Comparison of ENCODE assay signal across 12 cellular contexts in the genomic region with DNA sequence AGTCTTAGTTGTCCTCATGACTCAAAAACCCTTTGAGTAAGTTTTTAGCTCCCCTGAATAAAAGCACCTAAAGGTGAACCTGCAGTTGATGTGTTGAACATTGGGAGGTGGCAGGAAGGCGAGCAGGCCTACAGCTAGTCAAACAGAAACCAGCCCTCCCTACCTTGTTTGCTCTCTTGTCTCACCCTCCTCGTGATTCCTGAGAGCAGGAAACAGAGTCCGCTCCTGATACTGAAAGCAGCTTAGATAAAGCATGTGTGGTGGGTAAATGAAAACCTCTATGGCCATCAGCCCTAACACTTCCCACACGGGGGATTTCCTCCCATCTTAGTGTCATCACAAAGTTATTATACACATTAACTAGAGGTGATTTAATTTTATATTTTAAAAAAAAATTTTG. TPM values are rescaled to one million over a fixed set of nuclear protein-coding genes. Genes with fewer than 3 reads are reported as not detected.
A peak's percentile ranks its signal among the peaks of the same experiment; 100 is the strongest.
DNase-seq lines count a peak whose midpoint lies in the region; ATAC-seq and FAIRE-seq lines count a peak whose summit lies in the region.
"Had no signal": no experiment of that assay in that cellular context is flagged by ENCODE, and none has a peak within 500 bp of the region (broad histone marks: within the 10 kb centered on the region; RNA-seq: fewer than 3 reads in every experiment).

No MANE protein-coding gene starts in this region.

- CTCF ChIA-PET in activated CD8-positive, alpha-beta memory T cell treated with anti-CD3 and anti-CD28 coated beads, Interleukin-2, amount 10 ng/mL, durations not matched to agents 7 days and 5 days (lab: Charles Lee) = no interaction called here

- no peaks in the 10 kb centered on the region for H3K9me3 Mint-ChIP-seq in activated CD8-positive, alpha-beta memory T cell treated with anti-CD3 and anti-CD28 coated beads, Interleukin-2, amount 10 ng/mL, durations not matched to agents 7 days and 5 days (ENCODE audit: low read depth)
- H3K9me3 Mint-ChIP-seq in stimulated activated naive B cell treated with anti-CD40 and anti-IgM and Interleukin-4, amounts not matched to agents 10 μg/mL and 1 μg/mL and 100 μg/mL, for 72 hours = peaks cover 0 to 2% of the 10 kb centered on the region in 2 donors
- H3K9me3 Mint-ChIP-seq: activated naive CD4-positive, alpha-beta T cell treated with anti-CD3 and anti-CD28 coated beads, Interleukin-2, amount 50 U/mL, for 24 hours had no signal

- peaks cover 9% of the 10 kb centered on the region for H3K4me1 Mint-ChIP-seq in activated CD8-positive, alpha-beta memory T cell treated with anti-CD3 and anti-CD28 coated beads, Interleukin-2, amount 10 ng/mL, durations not matched to agents 7 days and 5 days
- peaks cover 0 to 2% of the 10 kb centered on the region in 2 donors for H3K4me1 Mint-ChIP-seq in stimulated activated naive B cell treated with anti-CD40 and anti-IgM and Interleukin-4, amounts not matched to agents 10 μg/mL and 1 μg/mL and 100 μg/mL, for 72 hours
- H3K4me1 Mint-ChIP-seq: activated naive CD4-positive, alpha-beta T cell treated with anti-CD3 and anti-CD28 coated beads, Interleukin-2, amount 50 U/mL, for 24 hours; T-helper 17 cell had no signal

- H3K27me3 Mint-ChIP-seq in activated CD8-positive, alpha-beta memory T cell treated with anti-CD3 and anti-CD28 coated beads, Interleukin-2, amount 10 ng/mL, durations not matched to agents 7 days and 5 days = peaks cover 5% of the 10 kb centered on the region
- no peaks in the 10 kb centered on the region for H3K27me3 Mint-ChIP-seq in stimulated activated naive B cell treated with anti-CD40 and anti-IgM and Interleukin-4, amounts not matched to agents 10 μg/mL and 1 μg/mL and 100 μg/mL, for 72 hours
- H3K27me3 Mint-ChIP-seq: activated naive CD4-positive, alpha-beta T cell treated with anti-CD3 and anti-CD28 coated beads, Interleukin-2, amount 50 U/mL, for 24 hours; T-helper 17 cell had no signal

- peak; percentile 45 for DNase-seq in activated CD8-positive, alpha-beta memory T cell treated with anti-CD3 and anti-CD28 coated beads, Interleukin-2, amount 10 ng/mL, durations not matched to agents 7 days and 5 days
- DNase-seq in activated CD8-positive, alpha-beta memory T cell treated with anti-CD3 and anti-CD28 coated beads for 24 hours = no peak
- DNase-seq in stimulated activated naive B cell treated with anti-CD40 and anti-IgM and Interleukin-4, amounts not matched to agents 10 μg/mL and 1 μg/mL and 100 μg/mL, for 72 hours = no peak
- DNase-seq in amygdala (lab: John Stamatoyannopoulos, UW) (no peak), urothelium cell line (ENCODE audit: low spot score) (no peak), kidney tubule cell (ENCODE audit: low spot score) (no peak)
- DNase-seq: midbrain, NCI-H2171, T-helper 17 cell had no signal

- H3K4me3 Mint-ChIP-seq in activated CD8-positive, alpha-beta memory T cell treated with anti-CD3 and anti-CD28 coated beads, Interleukin-2, amount 10 ng/mL, durations not matched to agents 7 days and 5 days = no peak overlapping the region
- H3K4me3 Mint-ChIP-seq in stimulated activated naive B cell treated with anti-CD40 and anti-IgM and Interleukin-4, amounts not matched to agents 10 μg/mL and 1 μg/mL and 100 μg/mL, for 72 hours = no peak overlapping the region
- H3K4me3 Mint-ChIP-seq: activated naive CD4-positive, alpha-beta T cell treated with anti-CD3 and anti-CD28 coated beads, Interleukin-2, amount 50 U/mL, for 24 hours; T-helper 17 cell had no signal

- no peaks in the 10 kb centered on the region for H3K36me3 Mint-ChIP-seq in activated CD8-positive, alpha-beta memory T cell treated with anti-CD3 and anti-CD28 coated beads, Interleukin-2, amount 10 ng/mL, durations not matched to agents 7 days and 5 days
- H3K36me3 Mint-ChIP-seq in stimulated activated naive B cell treated with anti-CD40 and anti-IgM and Interleukin-4, amounts not matched to agents 10 μg/mL and 1 μg/mL and 100 μg/mL, for 72 hours = no peaks in the 10 kb centered on the region
- H3K36me3 Mint-ChIP-seq: activated naive CD4-positive, alpha-beta T cell treated with anti-CD3 and anti-CD28 coated beads, Interleukin-2, amount 50 U/mL, for 24 hours had no signal

- H3K27ac Mint-ChIP-seq in activated CD8-positive, alpha-beta memory T cell treated with anti-CD3 and anti-CD28 coated beads, Interleukin-2, amount 10 ng/mL, durations not matched to agents 7 days and 5 days = no peak overlapping the region
- peak overlapping the region; percentile 65 for H3K27ac Mint-ChIP-seq in stimulated activated naive B cell treated with anti-CD40 and anti-IgM and Interleukin-4, amounts not matched to agents 10 μg/mL and 1 μg/mL and 100 μg/mL, for 72 hours
- H3K27ac Mint-ChIP-seq: activated naive CD4-positive, alpha-beta T cell treated with anti-CD3 and anti-CD28 coated beads, Interleukin-2, amount 50 U/mL, for 24 hours; T-helper 17 cell had no signal

- peak; percentile 45 for ATAC-seq in activated CD8-positive, alpha-beta memory T cell treated with anti-CD3 and anti-CD28 coated beads, Interleukin-2, amount 10 ng/mL, durations not matched to agents 7 days and 5 days
- ATAC-seq in GM21723 (IDR thresholded peaks at IDR 0.05; ENCODE audit: unreplicated experiment) (peak; percentile 81), HG03442 (IDR thresholded peaks at IDR 0.05; ENCODE audit: unreplicated experiment) (peak; percentile 69)
- ATAC-seq in stimulated activated naive B cell treated with anti-CD40 and anti-IgM and Interleukin-4, amounts not matched to agents 10 μg/mL and 1 μg/mL and 100 μg/mL, for 72 hours (replicated peaks) = peak; percentile 48 to 57
- ATAC-seq: T-helper 17 cell had no signal

- no peak for FAIRE-seq in urothelium cell line (lab: Jason Lieb, UNC)

RNA-seq across cellular contexts. Expression of a gene that starts 21.8 kb away (rescaled TPM):
- total RNA-seq in activated CD8-positive, alpha-beta memory T cell treated with anti-CD3 and anti-CD28 coated beads, Interleukin-2, amount 10 ng/mL, durations not matched to agents 7 days and 5 days = not detected
- total RNA-seq: T-helper 17 cell had no signal
